9 cellular contexts compared by ENCODE assay signal in the genomic region with DNA sequence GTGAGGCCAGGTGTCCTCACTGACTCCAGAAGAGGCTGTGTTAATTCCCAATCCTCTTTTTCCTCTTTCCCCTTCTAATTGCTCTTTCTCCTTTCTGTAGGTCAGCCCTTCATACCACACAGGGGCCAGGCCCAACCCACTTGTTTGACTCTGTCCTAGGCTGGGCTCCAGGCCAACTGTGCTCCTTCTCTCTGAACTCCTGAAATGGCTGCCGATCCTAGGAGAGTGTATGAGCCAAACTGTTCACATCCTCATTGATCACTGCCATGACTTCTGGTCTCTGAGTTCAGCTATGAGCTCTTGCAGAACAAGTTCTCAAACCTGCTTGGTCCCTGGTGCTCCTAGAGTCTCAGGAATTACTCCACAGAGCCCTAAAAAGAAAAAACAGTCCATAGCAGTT.
DNase-seq lines count a peak whose midpoint lies in the region; ATAC-seq and TF ChIP-seq lines count a peak whose summit lies in the region.
"Had no signal": no experiment of that assay in that cellular context is flagged by ENCODE, and none has a peak within 500 bp of the region (broad histone marks: within the 10 kb centered on the region; RNA-seq: fewer than 3 reads in every experiment).

No MANE protein-coding gene starts in this region.

- peak overlapping the region; percentile 57 for H3K27ac Mint-ChIP-seq in HFFc6
- no peak overlapping the region for H3K27ac Mint-ChIP-seq in activated CD4-positive, alpha-beta T cell treated with anti-CD3 and anti-CD28 coated beads, Interleukin-2, amount 10 ng/mL, durations not matched to agents 24 days and 14 days

- peak; percentile 69 for ATAC-seq in sciatic nerve
- no peak for ATAC-seq in HG02678 (IDR thresholded peaks at IDR 0.05; ENCODE audit: unreplicated experiment)

- no peaks in the 10 kb centered on the region; the same call in 1 of the 2 replicates for H3K27me3 Mint-ChIP-seq in HFFc6 (ENCODE audit: insufficient read depth)
- no peaks in the 10 kb centered on the region for H3K27me3 Mint-ChIP-seq in activated CD4-positive, alpha-beta T cell treated with anti-CD3 and anti-CD28 coated beads, Interleukin-2, amount 10 ng/mL, durations not matched to agents 24 days and 14 days

- H3K4me1 Mint-ChIP-seq in HFFc6 (ENCODE audit: low read depth), result peaks cover 36% of the 10 kb centered on the region
- no peaks in the 10 kb centered on the region for H3K4me1 Mint-ChIP-seq in activated CD4-positive, alpha-beta T cell treated with anti-CD3 and anti-CD28 coated beads, Interleukin-2, amount 10 ng/mL, durations not matched to agents 24 days and 14 days

- H3K36me3 Mint-ChIP-seq in HFFc6 (ENCODE audit: low read depth), result peaks cover 14% of the 10 kb centered on the region
- H3K36me3 Mint-ChIP-seq in activated CD4-positive, alpha-beta T cell treated with anti-CD3 and anti-CD28 coated beads, Interleukin-2, amount 10 ng/mL, durations not matched to agents 24 days and 14 days (ENCODE audit: low read depth), result peaks cover 3% of the 10 kb centered on the region

- no peak overlapping the region for H3K4me3 ChIP-seq in foreskin fibroblast (ENCODE audit: low read depth in 1 of 2, low read length in 2 of 2)

- H3K4me3 Mint-ChIP-seq in HFFc6, result peak overlapping the region; percentile 23; the same call in 1 of the 2 replicates
- no peak overlapping the region for H3K4me3 Mint-ChIP-seq in activated CD4-positive, alpha-beta T cell treated with anti-CD3 and anti-CD28 coated beads, Interleukin-2, amount 10 ng/mL, durations not matched to agents 24 days and 14 days

- TF ChIP-seq CTCF in HFFc6 (IDR thresholded peaks at IDR 0.05), result no peak
- TF ChIP-seq CTCF in foreskin fibroblast (IDR thresholded peaks at IDR 0.05; ENCODE audit: low read depth, low read length), result no peak

- DNase-seq in HFFc6 (peak; percentile 50), SHP77 treated with DMSO at 0.1 percent for 48 hours (lab: John Stamatoyannopoulos, UW) (peak; percentile 64), foreskin fibroblast (peak; percentile 50 to 75), sciatic nerve (ENCODE audit: low spot score) (peak; percentile 76), RPMI8226 (no peak), activated T-cell treated with anti-CD3 and anti-CD28 coated beads for 4 hours (no peak)
- DNase-seq in activated CD4-positive, alpha-beta T cell treated with anti-CD3 and anti-CD28 coated beads, Interleukin-2, amount 10 ng/mL, durations not matched to agents 24 days and 14 days, result no peak
- DNase-seq: stimulated activated CD4-positive, alpha-beta T cell treated with anti-CD3 and anti-CD28 coated beads, Interleukin-2, amount 100 ng/mL, for 24 hours had no signal

- intact Hi-C loops in sciatic nerve (cut with DNase I), result no loop called here
- intact Hi-C loops in activated CD4-positive, alpha-beta T cell treated with anti-CD3 and anti-CD28 coated beads, Interleukin-2, amount 10 ng/mL, durations not matched to agents 24 days and 14 days (cut with micrococcal nuclease), result no loop called here

- no peaks in the 10 kb centered on the region for H3K9me3 Mint-ChIP-seq in HFFc6
- peaks cover 6% of the 10 kb centered on the region for H3K9me3 Mint-ChIP-seq in activated CD4-positive, alpha-beta T cell treated with anti-CD3 and anti-CD28 coated beads, Interleukin-2, amount 10 ng/mL, durations not matched to agents 24 days and 14 days

Comparison
In these comparisons a context has a peak if more than half of its experiments do, and no peak if none do; other contexts are left out.
1. DNase-seq: peak in HFFc6 (single experiment), SHP77 treated with DMSO at 0.1 percent for 48 hours (single experiment), foreskin fibroblast (2 of 2) and sciatic nerve (single experiment); none in activated CD4-positive, alpha-beta T cell treated with anti-CD3 and anti-CD28 coated beads, Interleukin-2, amount 10 ng/mL, durations not matched to agents 24 days and 14 days (single experiment), RPMI8226 (single experiment) and activated T-cell treated with anti-CD3 and anti-CD28 coated beads for 4 hours (single experiment).